In genomic region chr7:103279963-103280802, GRCh38 we compare ENCODE assay signal across 8 cellular contexts. TPM values are rescaled to one million over a fixed set of nuclear protein-coding genes. Genes with fewer than 3 reads are reported as not detected.
DNase-seq lines count a peak whose midpoint lies in the region; ATAC-seq and TF ChIP-seq lines count a peak whose summit lies in the region.
"Not testable (repeated sequence)": the region's sequence is repeated elsewhere in the genome, so short reads cannot be mapped to it uniquely, and the experiment has no call there.

No MANE protein-coding gene starts in this region.

- TF ChIP-seq CTCF in BJ (IDR thresholded peaks at IDR 0.05; ENCODE audit: insufficient read depth, low read depth, low read length): not testable (repeated sequence)

- H3K27ac ChIP-seq in cingulate gyrus (ENCODE audit: low read depth, low read length): peak overlapping the region; percentile 65

- not testable (repeated sequence) for DNase-seq in BJ (ENCODE audit: low read depth)
- DNase-seq in NCI-H524 (lab: John Stamatoyannopoulos, UW): peak; percentile 82 to 83
- DNase-seq in activated CD4-positive, alpha-beta T cell treated with anti-CD3 and anti-CD28 coated beads, Interleukin-2, amount 50 U/mL, for 1 hour: peak; percentile 87
- DNase-seq in left lobe of liver (ENCODE audit: low spot score): peak; percentile 51
- peak; percentile 74 to 82 (median 77) for DNase-seq in stimulated activated CD4-positive, alpha-beta T cell treated with anti-CD3 and anti-CD28 coated beads, Interleukin-1b, Interleukin-23, amount 100 ng/mL, for 24 hours (ENCODE audit: low read depth in 4 of 4, low spot score in 1 of 4)

- not testable (repeated sequence) for H3K36me3 ChIP-seq in BJ (ENCODE audit: control insufficient read depth, insufficient read depth, low read length)

- peak overlapping the region; percentile 60 for H3K4me3 ChIP-seq in BJ (ENCODE audit: low read depth, low read length)

- CTCF ChIA-PET in BJ (lab: Yijun Ruan, JAX): interaction anchor here (0.8 to 1.3 kb wide), 2 partner anchors 19 to 126 kb away, joined by 3 to 9 read pairs; no protein-coding TSS in a partner anchor

- not testable (repeated sequence) for H3K27me3 ChIP-seq in BJ (ENCODE audit: control insufficient read depth, insufficient read depth, low read length)

- POLR2A ChIA-PET in BJ (lab: Charles Lee): not testable (repeated sequence)

- ATAC-seq in GM19395 (IDR thresholded peaks at IDR 0.05; ENCODE audit: unreplicated experiment) (peak; percentile 96), HG03442 (IDR thresholded peaks at IDR 0.05; ENCODE audit: unreplicated experiment) (peak; percentile 89), left lobe of liver (peak; percentile 67)

RNA-seq across cellular contexts. Expression of gene PMPCB, which starts 17.1 kb away (rescaled TPM):
- polyA plus RNA-seq in BJ (2011; rRNA removed): 44.3 and 56.7 TPM in 2 replicates
- polyA minus RNA-seq in BJ (2011; rRNA and poly(A)+ RNA removed): 13.6 and 18.7 TPM in 2 replicates
- total RNA-seq in left lobe of liver: 41.8 TPM
